Comparison of ENCODE assay signal across 18 cellular contexts in the genomic region with DNA sequence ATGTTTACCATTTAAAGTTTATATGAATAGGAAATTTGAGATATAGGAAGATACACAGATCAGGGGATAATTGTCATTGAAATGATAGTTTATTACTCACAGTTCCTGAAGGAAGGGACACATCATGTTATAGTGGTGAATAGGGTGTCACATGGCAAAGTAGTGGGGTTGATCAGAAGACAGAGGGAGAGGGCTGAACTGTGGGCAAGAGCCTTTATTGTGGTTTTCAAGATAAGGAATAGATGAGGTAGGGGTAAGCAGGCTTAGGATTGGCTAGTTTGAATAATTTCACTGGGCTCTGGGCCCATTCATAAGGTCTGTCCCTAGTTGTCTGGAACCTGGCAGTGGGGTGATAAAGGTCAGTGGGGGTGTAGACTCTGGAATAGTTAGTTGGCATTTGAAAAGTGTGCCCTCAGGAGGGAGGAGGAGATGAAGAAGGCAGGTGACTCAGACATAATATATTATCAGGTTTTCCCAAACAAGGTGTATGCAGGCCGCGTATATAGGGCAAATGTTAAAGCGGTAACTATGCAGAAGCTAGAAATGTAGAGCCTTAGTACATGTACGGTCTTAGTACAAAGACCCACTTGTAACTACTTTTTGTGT. TPM values are rescaled to one million over a fixed set of nuclear protein-coding genes. Genes with fewer than 3 reads are reported as not detected.
DNase-seq lines count a peak whose midpoint lies in the region; ATAC-seq and TF ChIP-seq lines count a peak whose summit lies in the region.
"Had no signal": no experiment of that assay in that cellular context is flagged by ENCODE, and none has a peak within 500 bp of the region (broad histone marks: within the 10 kb centered on the region; RNA-seq: fewer than 3 reads in every experiment).

No MANE protein-coding gene starts in this region.

- H3K79me1 ChIP-seq in IMR-90 (ENCODE audit: low read depth in 1 of 2, low read length in 2 of 2), result no peaks in the 10 kb centered on the region
- no peaks in the 10 kb centered on the region for H3K79me1 ChIP-seq in trophoblast cell (ENCODE audit: low read length)
- no peaks in the 10 kb centered on the region for H3K79me1 ChIP-seq in mesendoderm (ENCODE audit: low read length)

- no peaks in the 10 kb centered on the region for H4K20me1 ChIP-seq in IMR-90 (ENCODE audit: insufficient read depth, low read length)

- WGBS in IMR-90 (ENCODE audit: extremely low coverage in 2 of 2, insufficient read length in 1 of 2), 2 experiments, result no CpG with 5 or more reads among the region's 4 CpGs
- no CpG with 5 or more reads among the region's 4 CpGs for WGBS in trophoblast cell (ENCODE audit: extremely low coverage, insufficient coverage, insufficient read length)
- WGBS in mesendoderm (ENCODE audit: extremely low coverage, insufficient coverage, low lambda C conversion rate), result no CpG with 5 or more reads among the region's 4 CpGs

- H4K91ac ChIP-seq in IMR-90 (ENCODE audit: insufficient read depth, low read depth, low read length), result no peak overlapping the region
- H4K91ac ChIP-seq in trophoblast cell (ENCODE audit: low read depth, low read length), result no peak overlapping the region

- no peaks in the 10 kb centered on the region for H3K27me3 ChIP-seq in IMR-90 (ENCODE audit: control insufficient read depth, insufficient read depth, low read length)
- no peaks in the 10 kb centered on the region for H3K27me3 ChIP-seq in colonic mucosa
- no peaks in the 10 kb centered on the region for H3K27me3 ChIP-seq in trophoblast cell (ENCODE audit: insufficient read depth, low read length)
- H3K27me3 ChIP-seq in ascending aorta, result no peaks in the 10 kb centered on the region
- no peaks in the 10 kb centered on the region for H3K27me3 ChIP-seq in mesendoderm (ENCODE audit: insufficient read depth, low read length, poor library complexity)
- H3K27me3 ChIP-seq: BE2C had no signal

- intact Hi-C loops in IMR-90 (cut with micrococcal nuclease) (no loop called here), colonic mucosa (cut with DNase I) (no loop called here), ascending aorta (cut with DNase I) (loop anchor here (5.0 kb wide), 1 partner anchor 146 kb away; no protein-coding TSS in a partner anchor), cardiac septum (cut with DNase I) (no loop called here)

- CTCF ChIA-PET in HEK293 (lab: Yijun Ruan, JAX) (no interaction called here), IMR-90 (lab: Yijun Ruan, JAX) (no interaction called here)

- ATAC-seq in IMR-90 (ENCODE audit: low read depth) (no peak), HG03354 (IDR thresholded peaks at IDR 0.05; ENCODE audit: poor library complexity, severe bottlenecking, unreplicated experiment) (no peak)
- ATAC-seq: A549, HepG2 had no signal

- peak overlapping the region; percentile 40; the same call in 1 of the 2 replicates for H3K4ac ChIP-seq in IMR-90 (ENCODE audit: low read depth, low read length)
- H3K4ac ChIP-seq in trophoblast cell (ENCODE audit: low read depth, low read length), result no peak overlapping the region
- H3K4ac ChIP-seq in mesendoderm (ENCODE audit: low read depth, low read length), result no peak overlapping the region

- H3K23ac ChIP-seq in IMR-90 (ENCODE audit: low read depth, low read length), result no peak overlapping the region
- H3K23ac ChIP-seq in trophoblast cell (ENCODE audit: low read length), result no peak overlapping the region
- no peak overlapping the region for H3K23ac ChIP-seq in mesendoderm (ENCODE audit: low read length)

- H3K4me3 ChIP-seq in HEK293 (ENCODE audit: low read depth, low read length) (no peak overlapping the region), IMR-90 (ENCODE audit: insufficient read depth, low read depth, low read length) (no peak overlapping the region), colonic mucosa (no peak overlapping the region), trophoblast cell (ENCODE audit: low read depth, low read length) (no peak overlapping the region), ascending aorta (no peak overlapping the region), mesendoderm (ENCODE audit: low read length) (no peak overlapping the region)
- H3K4me3 ChIP-seq: A549 had no signal

- in situ Hi-C loops in IMR-90 (cut with MboI; ENCODE audit: low sequenced_read_pairs), result no loop called here

- H2BK20ac ChIP-seq in IMR-90 (ENCODE audit: low read depth, low read length), result no peak overlapping the region; the same call in 1 of the 2 replicates

- H3K56ac ChIP-seq in IMR-90 (ENCODE audit: extremely low read depth, insufficient read depth, low read length), result no peak overlapping the region
- H3K56ac ChIP-seq in mesendoderm (ENCODE audit: low read length), result no peak overlapping the region

- POLR2A ChIA-PET in HEK293 (lab: Yijun Ruan, JAX) (no interaction called here), IMR-90 (lab: Charles Lee; ENCODE audit: unreplicated experiment) (no interaction called here)

- H3K4me1 ChIP-seq in HEK293 (ENCODE audit: control insufficient read depth, insufficient read depth, low read length) (no peaks in the 10 kb centered on the region), IMR-90 (ENCODE audit: control insufficient read depth, insufficient read depth, low read length) (peaks cover 5% of the 10 kb centered on the region), colonic mucosa (no peaks in the 10 kb centered on the region), trophoblast cell (ENCODE audit: control insufficient read depth in 1 of 2, insufficient read depth in 2 of 2, low read length in 2 of 2) (no peaks in the 10 kb centered on the region), ascending aorta (peaks cover 0 to 20% of the 10 kb centered on the region in 2 donors), mesendoderm (ENCODE audit: control insufficient read depth, low read depth, low read length) (no peaks in the 10 kb centered on the region)
- H3K4me1 ChIP-seq: A549, BE2C had no signal

- DNase-seq in IMR-90, result no peak
- DNase-seq in colonic mucosa, result peak; percentile 39
- peak; percentile 20 to 50 for DNase-seq in trophoblast cell
- no peak for DNase-seq in ascending aorta (ENCODE audit: low spot score in 2 of 2)
- no peak for DNase-seq in mesendoderm
- DNase-seq in cardiac septum (ENCODE audit: low spot score), result no peak
- DNase-seq: BE2C; CD4-positive, alpha-beta memory T cell; DMS79; GDM1; GOT3; H9; HFFc6 had no signal

- peaks cover 2% of the 10 kb centered on the region; the same call in 1 of the 2 replicates for H3K9me1 ChIP-seq in IMR-90 (ENCODE audit: insufficient read depth, low read length)

- no peak for TF ChIP-seq POLR2A in IMR-90 (IDR thresholded peaks at IDR 0.05; ENCODE audit: low read depth, low read length)

- H3K36me3 ChIP-seq in HEK293 (ENCODE audit: control insufficient read depth in 2 of 2, insufficient read depth in 1 of 2, low read length in 2 of 2) (no peaks in the 10 kb centered on the region), IMR-90 (ENCODE audit: control insufficient read depth, insufficient read depth, low read length) (no peaks in the 10 kb centered on the region), colonic mucosa (no peaks in the 10 kb centered on the region), trophoblast cell (ENCODE audit: control insufficient read depth in 1 of 2, insufficient read depth in 2 of 2, low read length in 2 of 2) (no peaks in the 10 kb centered on the region), ascending aorta (no peaks in the 10 kb centered on the region), mesendoderm (ENCODE audit: control insufficient read depth, insufficient read depth, low read length) (no peaks in the 10 kb centered on the region)
- H3K36me3 ChIP-seq: BE2C had no signal

- H3K9ac ChIP-seq in IMR-90 (ENCODE audit: low read depth, low read length) (no peak overlapping the region), colonic mucosa (ENCODE audit: low read depth in 2 of 2, low read length in 2 of 2) (no peak overlapping the region), trophoblast cell (ENCODE audit: low read length) (no peak overlapping the region), mesendoderm (ENCODE audit: low read length) (no peak overlapping the region)

- H2BK120ac ChIP-seq in IMR-90 (ENCODE audit: low read depth, low read length) (no peak overlapping the region; the same call in 1 of the 2 replicates), trophoblast cell (ENCODE audit: insufficient read depth, low read length, poor library complexity) (no peak overlapping the region), mesendoderm (ENCODE audit: low read depth, low read length) (no peak overlapping the region)

- H2BK12ac ChIP-seq in trophoblast cell (ENCODE audit: low read length), result no peak overlapping the region

- no peaks in the 10 kb centered on the region for H3K9me3 ChIP-seq in HEK293 (ENCODE audit: control insufficient read depth, insufficient read depth, low read depth, low read length)
- H3K9me3 ChIP-seq in IMR-90 (ENCODE audit: control insufficient read depth, insufficient read depth, low read length), result no peaks in the 10 kb centered on the region
- no peaks in the 10 kb centered on the region for H3K9me3 ChIP-seq in colonic mucosa
- no peaks in the 10 kb centered on the region for H3K9me3 ChIP-seq in trophoblast cell (ENCODE audit: insufficient read depth, low read depth, low read length)
- H3K9me3 ChIP-seq in ascending aorta, result no peaks in the 10 kb centered on the region
- H3K9me3 ChIP-seq: A549, BE2C had no signal

- H3K18ac ChIP-seq in IMR-90 (ENCODE audit: low read depth, low read length), result no peak overlapping the region
- no peak overlapping the region for H3K18ac ChIP-seq in trophoblast cell (ENCODE audit: low read length)
- H3K18ac ChIP-seq in mesendoderm (ENCODE audit: low read length), result no peak overlapping the region

- dilution Hi-C loops in IMR-90 (cut with HindIII; ENCODE audit: low sequenced_read_pairs, unreplicated experiment), result no loop called here

- peak overlapping the region; percentile 67; the same call in 1 of the 3 replicates for H2BK15ac ChIP-seq in IMR-90 (ENCODE audit: low read depth, low read length)
- no peak overlapping the region for H2BK15ac ChIP-seq in mesendoderm (replicated peaks; ENCODE audit: low read depth)

- H4K5ac ChIP-seq in IMR-90 (ENCODE audit: low read depth, low read length), result no peak overlapping the region; the same call in 1 of the 2 replicates
- no peak overlapping the region for H4K5ac ChIP-seq in mesendoderm (ENCODE audit: low read length)

- H3K27ac ChIP-seq in HEK293 (ENCODE audit: extremely low read depth, low read depth, low read length) (no peak overlapping the region), IMR-90 (ENCODE audit: insufficient read depth, low read length) (no peak overlapping the region), colonic mucosa (peak overlapping the region; percentile 10), trophoblast cell (ENCODE audit: low read depth, low read length) (no peak overlapping the region), ascending aorta (peak overlapping the region in 1 of 2 donors; percentile 48), mesendoderm (ENCODE audit: low read depth, low read length) (no peak overlapping the region)
- H3K27ac ChIP-seq: A549, C4-2B had no signal

- H3K14ac ChIP-seq in IMR-90 (replicated peaks; ENCODE audit: low read depth, low read length), result no peak overlapping the region; the same call in 1 of the 2 replicates
- H3K14ac ChIP-seq in trophoblast cell (ENCODE audit: low read length), result no peak overlapping the region

- H3K4me2 ChIP-seq in IMR-90 (ENCODE audit: low read depth, low read length) (no peak overlapping the region), trophoblast cell (ENCODE audit: low read length) (no peak overlapping the region), mesendoderm (ENCODE audit: low read length) (no peak overlapping the region)
- H3K4me2 ChIP-seq: A549 had no signal

- no peak overlapping the region for H4K12ac ChIP-seq in trophoblast cell (ENCODE audit: low read depth, low read length)

- H2AFZ ChIP-seq in IMR-90 (replicated peaks; ENCODE audit: low read length, poor library complexity), result no peak overlapping the region
- H2AFZ ChIP-seq in trophoblast cell (ENCODE audit: insufficient read depth, low read length, poor library complexity), result no peak overlapping the region

- no peak overlapping the region for H2AK9ac ChIP-seq in IMR-90 (replicated peaks; ENCODE audit: low read depth, low read length, poor library complexity)

- TF ChIP-seq CTCF in HEK293 (tag by site-specific recombination; IDR thresholded peaks at IDR 0.05), result no peak
- TF ChIP-seq CTCF in IMR-90 (conservative IDR thresholded peaks at IDR 0.05; ENCODE audit: low read depth, low read length), result no peak
- no peak for TF ChIP-seq CTCF in colonic mucosa (IDR thresholded peaks at IDR 0.05)
- TF ChIP-seq CTCF in ascending aorta (IDR thresholded peaks at IDR 0.05), result no peak

- BruUV-seq in IMR-90 (replicated peaks; lab: Mats Ljungman, UMichigan), result no TSS peak

- H3K79me2 ChIP-seq in trophoblast cell (ENCODE audit: control insufficient read depth, insufficient read depth, low read length, poor library complexity), result no peaks in the 10 kb centered on the region
- no peaks in the 10 kb centered on the region for H3K79me2 ChIP-seq in mesendoderm (ENCODE audit: control insufficient read depth, insufficient read depth, low read length)

- H2AK5ac ChIP-seq in IMR-90 (ENCODE audit: low read depth, low read length) (peak overlapping the region; percentile 51; the same call in 1 of the 2 replicates), trophoblast cell (ENCODE audit: low read length) (no peak overlapping the region), mesendoderm (ENCODE audit: low read length) (no peak overlapping the region)

- H4K8ac ChIP-seq in IMR-90 (ENCODE audit: low read depth in 2 of 2, low read length in 2 of 2) (no peak overlapping the region), trophoblast cell (ENCODE audit: low read depth, low read length) (no peak overlapping the region), mesendoderm (ENCODE audit: low read depth, low read length) (no peak overlapping the region)

- H2BK5ac ChIP-seq in IMR-90 (ENCODE audit: low read depth, low read length, poor library complexity, severe bottlenecking) (no peak overlapping the region), trophoblast cell (ENCODE audit: low read depth, low read length, poor library complexity) (no peak overlapping the region), mesendoderm (ENCODE audit: low read length) (no peak overlapping the region)

- TF ChIP-seq RAD21 in IMR-90 (IDR thresholded peaks at IDR 0.05; ENCODE audit: low read length), result no peak

RNA-seq across cellular contexts. Expression of gene FGL2, which starts 18.5 kb away (rescaled TPM):
- total RNA-seq in IMR-90 (2012; rRNA removed), result 0.56 and 1.3 TPM in 2 replicates
- 0.32 and 0.47 TPM in 2 replicates for polyA plus RNA-seq in IMR-90 (2012; rRNA removed)
- polyA plus RNA-seq in IMR-90 (2012; cell fraction: cytosol; rRNA removed), result 0.16 and 0.18 TPM in 2 replicates
- 0.10 TPM in 1 of 2 replicates, not detected in the other for polyA plus RNA-seq in IMR-90 (2012; cell fraction: nucleus; rRNA removed; ENCODE audit: low replicate concordance)
- 10 to 100 TPM in 1 of 2 donors, 1 to 10 TPM in 1; 6.4 to 34.0 TPM for total RNA-seq in colonic mucosa
- not detected in 2 replicates for polyA plus RNA-seq in trophoblast cell (2013)
- 77.9 TPM for total RNA-seq in ascending aorta
- 0.01 TPM for polyA plus RNA-seq in mesendoderm (2013, experiment 1 of 2)
- polyA plus RNA-seq in mesendoderm (2013, experiment 2 of 2), result 0.01 TPM
- total RNA-seq in cardiac septum, result 6.0 TPM
- total RNA-seq: H9, HFFc6 had no signal
- polyA plus RNA-seq: A549 had no signal

RNA-seq across cellular contexts. Expression of gene CCDC146, which starts 58.7 kb away (rescaled TPM):
- total RNA-seq in IMR-90 (2012; rRNA removed) (0.54 and 0.83 TPM in 2 replicates), colonic mucosa (10 to 100 TPM in 1 of 2 donors, 1 to 10 TPM in 1; 3.6 to 18.2 TPM), ascending aorta (9.2 TPM), cardiac septum (4.3 TPM)
- 1.0 and 1.7 TPM in 2 replicates for polyA plus RNA-seq in IMR-90 (2012; rRNA removed)
- polyA plus RNA-seq in IMR-90 (2012; cell fraction: cytosol; rRNA removed), result 0.22 and 0.64 TPM in 2 replicates
- 2.2 and 22.8 TPM in 2 replicates for polyA plus RNA-seq in IMR-90 (2012; cell fraction: nucleus; rRNA removed; ENCODE audit: low replicate concordance)
- 2.7 TPM in 2 replicates for polyA plus RNA-seq in trophoblast cell (2013)
- polyA plus RNA-seq in mesendoderm (2013, experiment 1 of 2), result 0.18 TPM
- 0.34 TPM for polyA plus RNA-seq in mesendoderm (2013, experiment 2 of 2)

Comparison
In these comparisons a context has a peak if more than half of its experiments do, and no peak if none do; other contexts are left out.
1. DNase-seq: peak in colonic mucosa (single experiment) and trophoblast cell (2 of 2); none in IMR-90 (single experiment), ascending aorta (0 of 2), mesendoderm (single experiment) and cardiac septum (single experiment).